1 cellular context compared by ENCODE assay signal in genomic region chr12:949337-950099, GRCh38.
A peak's percentile ranks its signal among the peaks of the same experiment; 100 is the strongest.
TF ChIP-seq lines count a peak whose summit lies in the region.

Gene RAD52, minus strand, starts transcription at chr12:949694. Its CDS starts 16,636 bp downstream, at chr12:933058.

TF ChIP-seq in HepG2, 621 proteins besides CTCF, POLR2A, EP300 and RAD21 (continued from another document and continues in another):
- peak; percentile 93 for TF ChIP-seq HIVEP1 (CRISPR knock-in tag; IDR thresholded peaks at IDR 0.05)
- peak; percentile 94 for TF ChIP-seq ZNF143 (CRISPR knock-in tag; IDR thresholded peaks at IDR 0.05)
- TF ChIP-seq PHF20 (CRISPR knock-in tag; IDR thresholded peaks at IDR 0.05) = peak; percentile 84
- TF ChIP-seq ZBTB14 (CRISPR knock-in tag; IDR thresholded peaks at IDR 0.05) = no peak
- no peak for TF ChIP-seq SATB2 (CRISPR knock-in tag; IDR thresholded peaks at IDR 0.05)
- peak; percentile 92; the same call in 1 of the 2 replicates for TF ChIP-seq ZFP91 (CRISPR knock-in tag; IDR thresholded peaks at IDR 0.05; ENCODE audit: borderline replicate concordance)
- no peak; the same call in 1 of the 2 replicates for TF ChIP-seq ZNF543 (CRISPR knock-in tag; IDR thresholded peaks at IDR 0.05)
- peak; percentile 85; the same call in 1 of the 2 replicates for TF ChIP-seq MZF1 (CRISPR knock-in tag; IDR thresholded peaks at IDR 0.05; ENCODE audit: borderline replicate concordance)
- no peak for TF ChIP-seq PCBP2 (optimal IDR thresholded peaks at IDR 0.05; ENCODE audit: low read depth, low read length, poor library complexity, severe bottlenecking)
- TF ChIP-seq ZBTB49 (CRISPR knock-in tag; IDR thresholded peaks at IDR 0.05; ENCODE audit: borderline replicate concordance) = no peak
- TF ChIP-seq ZNF710 (CRISPR knock-in tag; IDR thresholded peaks at IDR 0.05; ENCODE audit: borderline replicate concordance) = peak; percentile 85
- TF ChIP-seq CHD2 (IDR thresholded peaks at IDR 0.05; ENCODE audit: low read depth, low read length) = no peak
- no peak for TF ChIP-seq FUBP1 (CRISPR knock-in tag; IDR thresholded peaks at IDR 0.05; ENCODE audit: borderline replicate concordance)
- TF ChIP-seq SMAD3 (CRISPR knock-in tag; IDR thresholded peaks at IDR 0.05) = peak; percentile 87
- no peak for TF ChIP-seq ZNF484 (CRISPR knock-in tag; IDR thresholded peaks at IDR 0.05; ENCODE audit: borderline replicate concordance, low read depth)
- peak; percentile 70; the same call in 1 of the 2 replicates for TF ChIP-seq GATAD2A (CRISPR knock-in tag; IDR thresholded peaks at IDR 0.05)
- TF ChIP-seq ZNF160 (CRISPR knock-in tag; IDR thresholded peaks at IDR 0.05) = no peak; the same call in none of the 2 replicates
- peak; percentile 59 for TF ChIP-seq CCDC6 (CRISPR knock-in tag; IDR thresholded peaks at IDR 0.05)
- no peak for TF ChIP-seq ZNF496 (CRISPR knock-in tag; IDR thresholded peaks at IDR 0.05; ENCODE audit: insufficient replicate concordance)
- TF ChIP-seq E2F2 (CRISPR knock-in tag; IDR thresholded peaks at IDR 0.05; ENCODE audit: borderline replicate concordance) = peak; percentile 38; the same call in 1 of the 2 replicates
- TF ChIP-seq BCL6 (CRISPR knock-in tag; IDR thresholded peaks at IDR 0.05) = peak; percentile 33; the same call in 1 of the 2 replicates
- no peak for TF ChIP-seq ZNF256 (CRISPR knock-in tag; conservative IDR thresholded peaks at IDR 0.05)
- TF ChIP-seq MED13 (CRISPR knock-in tag; IDR thresholded peaks at IDR 0.05) = no peak
- TF ChIP-seq PHF8 (CRISPR knock-in tag; IDR thresholded peaks at IDR 0.05) = peak; percentile 95
- no peak for TF ChIP-seq MATR3 (CRISPR knock-in tag; IDR thresholded peaks at IDR 0.05)
- TF ChIP-seq JUN (CRISPR knock-in tag; IDR thresholded peaks at IDR 0.05) = peak; percentile 54; the same call in 1 of the 2 replicates
- peak; percentile 15; the same call in 1 of the 2 replicates for TF ChIP-seq TCF7 (IDR thresholded peaks at IDR 0.05; ENCODE audit: low read depth)
- peak; percentile 72; the same call in 1 of the 2 replicates for TF ChIP-seq NR2C2 (CRISPR knock-in tag; IDR thresholded peaks at IDR 0.05; ENCODE audit: borderline replicate concordance)
- TF ChIP-seq NFIB (CRISPR knock-in tag; IDR thresholded peaks at IDR 0.05; ENCODE audit: borderline replicate concordance) = no peak
- TF ChIP-seq ZNF878 (CRISPR knock-in tag; IDR thresholded peaks at IDR 0.05) = peak; percentile 76; the same call in 1 of the 2 replicates
- no peak for TF ChIP-seq ZNF232 (CRISPR knock-in tag; IDR thresholded peaks at IDR 0.05; ENCODE audit: borderline replicate concordance)
- TF ChIP-seq ZNF766 (CRISPR knock-in tag; IDR thresholded peaks at IDR 0.05; ENCODE audit: borderline replicate concordance) = no peak
- TF ChIP-seq SOX13 (IDR thresholded peaks at IDR 0.05) = peak; percentile 10; the same call in 1 of the 2 replicates
- no peak for TF ChIP-seq SOX13 (CRISPR knock-in tag; conservative IDR thresholded peaks at IDR 0.05 in 1 of 2, IDR thresholded peaks at IDR 0.05 in 1 of 2)
- peak; percentile 64; the same call in 1 of the 2 replicates for TF ChIP-seq SOX5 (CRISPR knock-in tag; IDR thresholded peaks at IDR 0.05; ENCODE audit: borderline replicate concordance)
- TF ChIP-seq MXD4 (CRISPR knock-in tag; IDR thresholded peaks at IDR 0.05) = peak; percentile 19
- TF ChIP-seq RFX5 (IDR thresholded peaks at IDR 0.05; ENCODE audit: low read depth, low read length) = no peak
- TF ChIP-seq BRCA1 (CRISPR knock-in tag; IDR thresholded peaks at IDR 0.05) = no peak; the same call in 1 of the 2 replicates
- TF ChIP-seq DNMT1 (CRISPR knock-in tag; IDR thresholded peaks at IDR 0.05) = no peak
- TF ChIP-seq NONO (IDR thresholded peaks at IDR 0.05) = no peak
- peak; percentile 91 for TF ChIP-seq NONO (CRISPR knock-in tag; conservative IDR thresholded peaks at IDR 0.05)
- no peak for TF ChIP-seq MLXIP (CRISPR knock-in tag; IDR thresholded peaks at IDR 0.05; ENCODE audit: borderline replicate concordance)
- peak; percentile 19; the same call in 1 of the 2 replicates for TF ChIP-seq TFAP4 (IDR thresholded peaks at IDR 0.05; ENCODE audit: borderline replicate concordance, low read depth)
- no peak for TF ChIP-seq SMARCC2 (IDR thresholded peaks at IDR 0.05)
- no peak for TF ChIP-seq TRIM24 (CRISPR knock-in tag; IDR thresholded peaks at IDR 0.05)
- TF ChIP-seq SSRP1 (CRISPR knock-in tag; IDR thresholded peaks at IDR 0.05) = no peak; the same call in 1 of the 2 replicates
- peak; percentile 15; the same call in 1 of the 2 replicates for TF ChIP-seq NRL (CRISPR knock-in tag; IDR thresholded peaks at IDR 0.05; ENCODE audit: borderline replicate concordance)
- no peak for TF ChIP-seq ATM (IDR thresholded peaks at IDR 0.05; ENCODE audit: borderline replicate concordance)
- TF ChIP-seq ZNF788 (CRISPR knock-in tag; IDR thresholded peaks at IDR 0.05; ENCODE audit: borderline replicate concordance) = peak; percentile 65; the same call in 1 of the 2 replicates
- peak; percentile 97 for TF ChIP-seq HINFP (CRISPR knock-in tag; IDR thresholded peaks at IDR 0.05; ENCODE audit: low read depth)
- TF ChIP-seq ISX (CRISPR knock-in tag; conservative IDR thresholded peaks at IDR 0.05) = 0 out of 2 replicates have a peak, but pooled peaks have one; percentile 7
- peak; percentile 74; the same call in 1 of the 2 replicates for TF ChIP-seq POGZ (CRISPR knock-in tag; IDR thresholded peaks at IDR 0.05)
- no peak for TF ChIP-seq ZNF713 (CRISPR knock-in tag; IDR thresholded peaks at IDR 0.05)
- no peak for TF ChIP-seq ZFP62 (CRISPR knock-in tag; IDR thresholded peaks at IDR 0.05)
